Comparison of ENCODE assay signal across 27 cellular contexts in the genomic region with DNA sequence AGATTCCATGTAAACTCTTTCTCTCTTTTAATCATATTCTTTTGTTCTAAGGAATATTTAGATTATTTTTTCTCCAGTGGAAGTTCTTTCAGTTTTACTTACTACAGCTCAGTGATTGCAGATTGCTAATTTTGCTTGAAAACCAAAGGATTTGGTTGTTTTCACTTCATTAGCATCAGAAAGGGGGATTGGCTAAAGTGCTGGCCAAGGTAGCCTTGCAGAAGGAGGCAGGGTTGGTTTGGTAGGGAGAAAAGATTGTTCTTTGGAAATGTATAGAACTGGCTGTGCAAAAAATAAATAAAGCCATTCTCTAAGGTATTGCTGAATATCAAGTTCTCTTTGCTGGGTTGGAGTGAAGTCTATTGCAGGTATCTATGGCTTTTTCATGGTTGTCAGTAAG.
"Had no signal": no experiment of that assay in that cellular context is flagged by ENCODE, and none has a peak within 500 bp of the region (broad histone marks: within the 10 kb centered on the region; RNA-seq: fewer than 3 reads in every experiment).

No MANE protein-coding gene starts in this region.

- FAIRE-seq: astrocyte, colon had no signal

- H3K4me1 ChIP-seq: esophagus squamous epithelium had no signal

- H3K9me3 ChIP-seq: esophagus squamous epithelium, gastroesophageal sphincter, heart right ventricle had no signal

- H3K27ac ChIP-seq: esophagus squamous epithelium, gastroesophageal sphincter, heart right ventricle had no signal

- H3K27me3 ChIP-seq: esophagus squamous epithelium, gastroesophageal sphincter, heart right ventricle had no signal

- ATAC-seq: activated T-cell treated with anti-CD3 and anti-CD28 coated beads, Interleukin-2, amount 50 U/mL, for 72 hours; effector memory CD8-positive, alpha-beta T cell; gastroesophageal sphincter; heart right ventricle had no signal

- DNase-seq: activated CD4-positive, alpha-beta memory T cell treated with anti-CD3 and anti-CD28 coated beads, Interleukin-2, amount 10 ng/mL, durations not matched to agents 7 days and 5 days; activated CD4-positive, alpha-beta T cell treated with anti-CD3 and anti-CD28 coated beads for 1 hour; activated CD4-positive, alpha-beta T cell treated with anti-CD3 and anti-CD28 coated beads for 4 hours; activated CD4-positive, alpha-beta T cell treated with anti-CD3 and anti-CD28 coated beads, Interleukin-2, amount 10 ng/mL, durations not matched to agents 7 days and 5 days; activated CD4-positive, alpha-beta T cell treated with anti-CD3 and anti-CD28 coated beads, Interleukin-2, amount 50 U/mL, for 4 hours; activated CD8-positive, alpha-beta memory T cell treated with anti-CD3 and anti-CD28 coated beads, Interleukin-2, amount 50 U/mL, for 48 hours; activated gamma-delta T cell treated with Interleukin-2 at 50 U/mL for 16 hours; activated naive CD4-positive, alpha-beta T cell treated with anti-CD3 and anti-CD28 coated beads, Interleukin-2, amount 50 U/mL, for 16 hours; activated naive CD4-positive, alpha-beta T cell treated with Interleukin-2 at 50 U/mL for 16 hours; activated T-cell treated with anti-CD3 and anti-CD28 coated beads for 4 hours; activated T-cell treated with anti-CD3 and anti-CD28 coated beads, Interleukin-2, amount 50 U/mL, for 24 hours; activated T-cell treated with anti-CD3 and anti-CD28 coated beads, Interleukin-2, amount 50 U/mL, for 72 hours; amniotic stem cell; anterior cingulate cortex; caudate nucleus; cortex of kidney; dermis blood vessel endothelial cell; effector CD4-positive, alpha-beta T cell; effector memory CD8-positive, alpha-beta T cell; erythroblast; esophagus squamous epithelium; foreskin melanocyte; heart right ventricle; T-helper 2 cell had no signal

- H3K36me3 ChIP-seq: esophagus squamous epithelium, gastroesophageal sphincter, heart right ventricle had no signal

- H3K4me3 ChIP-seq: esophagus squamous epithelium, gastroesophageal sphincter, heart right ventricle had no signal
